ENCODE assay signal across 11 cellular contexts in genomic region chr12:807041-807717, GRCh38. TPM values are rescaled to one million over a fixed set of nuclear protein-coding genes. Genes with fewer than 3 reads are reported as not detected.
A peak's percentile ranks its signal among the peaks of the same experiment; 100 is the strongest.
DNase-seq lines count a peak whose midpoint lies in the region; ATAC-seq and TF ChIP-seq lines count a peak whose summit lies in the region.
"Had no signal": no experiment of that assay in that cellular context is flagged by ENCODE, and none has a peak within 500 bp of the region (broad histone marks: within the 10 kb centered on the region; RNA-seq: fewer than 3 reads in every experiment).

No MANE protein-coding gene starts in this region.

- H3K9me3 Mint-ChIP-seq in effector memory CD8-positive, alpha-beta T cell, result no peaks in the 10 kb centered on the region

- H3K4me3 ChIP-seq in right atrium auricular region (no peak overlapping the region), Peyer's patch (no peak overlapping the region), uterus (no peak overlapping the region), PC-9 (no peak overlapping the region), stomach (no peak overlapping the region)
- H3K4me3 ChIP-seq: skin epidermis had no signal

- H3K9me3 ChIP-seq in right atrium auricular region, result no peaks in the 10 kb centered on the region
- H3K9me3 ChIP-seq in Peyer's patch, result no peaks in the 10 kb centered on the region
- no peaks in the 10 kb centered on the region for H3K9me3 ChIP-seq in uterus
- H3K9me3 ChIP-seq in PC-9 (ENCODE audit: insufficient read depth, low read depth), result no peaks in the 10 kb centered on the region
- H3K9me3 ChIP-seq in stomach, result no peaks in the 10 kb centered on the region

- no peak overlapping the region for H2AFZ ChIP-seq in PC-9

- no peaks in the 10 kb centered on the region for H3K9me2 ChIP-seq in PC-9 (ENCODE audit: insufficient read depth)

- peaks cover 97% of the 10 kb centered on the region for H3K79me2 ChIP-seq in PC-9 (ENCODE audit: low read depth)

- POLR2A ChIA-PET in PC-9 (lab: Charles Lee; ENCODE audit: unreplicated experiment), result interaction anchor here (0.5 to 0.6 kb wide), 2 partner anchors 37 to 864 kb away, joined by 3 to 23 read pairs; no protein-coding TSS in a partner anchor

- H3K27me3 ChIP-seq in right atrium auricular region (no peaks in the 10 kb centered on the region), Peyer's patch (no peaks in the 10 kb centered on the region), uterus (no peaks in the 10 kb centered on the region), PC-9 (ENCODE audit: insufficient read depth, low read depth) (no peaks in the 10 kb centered on the region), stomach (no peaks in the 10 kb centered on the region)

- BruUV-seq in PC-9 (replicated peaks; lab: Mats Ljungman, UMichigan), result no TSS peak

- peak overlapping the region; percentile 45 to 80 for H3K27ac ChIP-seq in right atrium auricular region
- peak overlapping the region in 3 of 4 donors; percentile 33 to 40 (median 35) for H3K27ac ChIP-seq in Peyer's patch
- H3K27ac ChIP-seq in uterus, result peak overlapping the region; percentile 22 to 24
- H3K27ac ChIP-seq in PC-9, result no peak overlapping the region
- peak overlapping the region in 2 of 5 donors; percentile 1 to 58 for H3K27ac ChIP-seq in stomach
- H3K27ac ChIP-seq: C4-2B had no signal

- no peak overlapping the region for H3K4me2 ChIP-seq in PC-9

- no peak for ATAC-seq in left ventricle myocardium superior
- ATAC-seq in effector memory CD8-positive, alpha-beta T cell (replicated peaks), result peak; percentile 56

- H3K4me1 ChIP-seq in right atrium auricular region (peaks cover 0 to 56% of the 10 kb centered on the region in 2 donors), Peyer's patch (peaks cover 0 to 28% (median 7%) of the 10 kb centered on the region in 4 donors), uterus (peaks cover 4 to 5% of the 10 kb centered on the region in 2 donors), PC-9 (replicated peaks; ENCODE audit: insufficient read depth) (no peaks in the 10 kb centered on the region), stomach (peaks cover 4 to 81% (median 47%) of the 10 kb centered on the region in 4 donors)

- H3K27me3 Mint-ChIP-seq in effector memory CD8-positive, alpha-beta T cell, result no peaks in the 10 kb centered on the region

- peak overlapping the region; percentile 66 to 82 for H3K27ac Mint-ChIP-seq in effector memory CD8-positive, alpha-beta T cell

- TF ChIP-seq POLR2A in Peyer's patch (IDR thresholded peaks at IDR 0.05), result no peak
- TF ChIP-seq POLR2A in uterus (IDR thresholded peaks at IDR 0.05), result no peak
- TF ChIP-seq POLR2A in stomach (IDR thresholded peaks at IDR 0.05), result no peak

- 56 to 77% (median 75%) methylated on average over 2 of the region's 2 CpGs for WGBS in stomach, 5 donors

- H3K4me3 Mint-ChIP-seq in effector memory CD8-positive, alpha-beta T cell, result peak overlapping the region; percentile 53 to 76

- intact Hi-C loops in left ventricle myocardium superior (cut with micrococcal nuclease), result no loop called here
- intact Hi-C loops in uterus (cut with DNase I; ENCODE audit: low total_unique reads), result no loop called here
- intact Hi-C loops in PC-9 (cut with micrococcal nuclease; ENCODE audit: unreplicated experiment), result no loop called here
- intact Hi-C loops in stomach (cut with DNase I; ENCODE audit: low total_unique reads), result no loop called here
- intact Hi-C loops in posterior vena cava (cut with DNase I), result no loop called here

- CTCF ChIA-PET in PC-9 (lab: Charles Lee), result interaction anchor here (0.7 kb wide), 3 partner anchors 12 to 323 kb away, joined by 4 to 7 read pairs (median 4); no protein-coding TSS in a partner anchor

- H4K20me1 ChIP-seq in PC-9 (ENCODE audit: insufficient read depth), result peaks cover 63% of the 10 kb centered on the region

- no peaks in the 10 kb centered on the region for H3K36me3 ChIP-seq in right atrium auricular region
- H3K36me3 ChIP-seq in Peyer's patch, result no peaks in the 10 kb centered on the region
- H3K36me3 ChIP-seq in uterus, result no peaks in the 10 kb centered on the region
- H3K36me3 ChIP-seq in PC-9 (ENCODE audit: low read depth), result no peaks in the 10 kb centered on the region
- no peaks in the 10 kb centered on the region for H3K36me3 ChIP-seq in stomach

- H3K4me1 Mint-ChIP-seq in effector memory CD8-positive, alpha-beta T cell (ENCODE audit: low read depth in 2 of 2), result peaks cover 35 to 79% of the 10 kb centered on the region in 2 donors

- DNase-seq in right atrium auricular region (ENCODE audit: low spot score) (no peak), left ventricle myocardium superior (no peak), Peyer's patch (no peak), uterus (no peak), PC-9 (no peak), stomach (no peak), posterior vena cava (ENCODE audit: low spot score) (no peak)
- DNase-seq in effector memory CD8-positive, alpha-beta T cell, result no peak
- DNase-seq: stimulated activated CD8-positive, alpha-beta memory T cell treated with anti-CD3 and anti-CD28 coated beads, Interleukin-4, amount 100 ng/mL, for 48 hours had no signal

- no peak for TF ChIP-seq CTCF in right atrium auricular region (IDR thresholded peaks at IDR 0.05)
- no peak for TF ChIP-seq CTCF in Peyer's patch (IDR thresholded peaks at IDR 0.05)
- TF ChIP-seq CTCF in uterus (IDR thresholded peaks at IDR 0.05), result no peak
- no peak for TF ChIP-seq CTCF in PC-9 (conservative IDR thresholded peaks at IDR 0.05)
- no peak for TF ChIP-seq CTCF in stomach (IDR thresholded peaks at IDR 0.05)

- no peak for TF ChIP-seq EP300 in stomach (IDR thresholded peaks at IDR 0.05)

- H3K36me3 Mint-ChIP-seq in effector memory CD8-positive, alpha-beta T cell (ENCODE audit: insufficient read depth), result peaks cover 5% of the 10 kb centered on the region

- H3F3A ChIP-seq in PC-9 (ENCODE audit: insufficient read depth, low read depth), result peaks cover 30% of the 10 kb centered on the region; the same call in 1 of the 2 replicates

RNA-seq across cellular contexts. Expression of gene WNK1, which starts 54.8 kb away (rescaled TPM):
- total RNA-seq in right atrium auricular region, result 100 to 1,000 TPM; 195 to 215 TPM
- 333 TPM for total RNA-seq in left ventricle myocardium superior
- 100 to 1,000 TPM in 3 of 4 donors, 10 to 100 TPM in 1; 83.2 to 198 (median 144) TPM for total RNA-seq in Peyer's patch
- total RNA-seq in uterus, result 100 to 1,000 TPM in 1 of 4 donors, 10 to 100 TPM in 3; 57.1 to 208 (median 81.0) TPM
- total RNA-seq in PC-9 (2021), result 142 and 150 TPM in 2 replicates
- total RNA-seq in stomach, result 100 to 1,000 TPM in 4 of 5 donors, 10 to 100 TPM in 1; 46.3 to 192 (median 162) TPM
- polyA plus RNA-seq in stomach, result 10 to 100 TPM; 13.2 to 32.1 (median 22.4) TPM
- 100 to 1,000 TPM; 159 to 199 TPM for total RNA-seq in posterior vena cava
